ENCODE assay signal across 8 cellular contexts in the genomic region with DNA sequence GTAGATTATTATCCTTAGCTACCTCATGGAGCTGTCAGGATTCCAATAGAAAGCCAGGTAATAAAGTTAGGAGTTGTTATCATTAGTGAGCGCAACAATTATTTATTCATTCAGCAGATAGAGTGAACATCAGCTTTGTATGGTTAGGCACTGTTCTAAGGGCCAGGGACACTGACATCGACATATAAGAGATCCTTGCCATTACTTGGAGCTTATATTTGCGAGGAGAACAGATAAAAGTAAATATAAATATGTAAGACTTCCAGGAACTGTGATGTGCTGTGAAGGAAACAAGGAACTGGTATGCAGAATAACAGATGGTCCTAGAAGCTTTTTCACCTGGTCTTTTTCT. TPM values are rescaled to one million over a fixed set of nuclear protein-coding genes. Genes with fewer than 3 reads are reported as not detected.
DNase-seq lines count a peak whose midpoint lies in the region; ATAC-seq, FAIRE-seq and TF ChIP-seq lines count a peak whose summit lies in the region.

No MANE protein-coding gene starts in this region.

- BruUV-seq in HepG2 (replicated peaks; lab: Mats Ljungman, UMichigan) = no TSS peak

- peaks cover 68% of the 10 kb centered on the region for H3K4me1 Mint-ChIP-seq in activated CD8-positive, alpha-beta memory T cell treated with anti-CD3 and anti-CD28 coated beads, Interleukin-2, amount 10 ng/mL, durations not matched to agents 7 days and 5 days
- peaks cover 32% of the 10 kb centered on the region for H3K4me1 Mint-ChIP-seq in astrocyte (ENCODE audit: low read depth, unreplicated experiment)

- H3K4me2 ChIP-seq in astrocyte (ENCODE audit: low read length) = peak overlapping the region; percentile 91
- H3K4me2 ChIP-seq in HepG2 (ENCODE audit: low read depth, low read length) = peak overlapping the region; percentile 69

- in situ Hi-C loops in HepG2 (cut with HindIII; ENCODE audit: extremely low pct_ligation_motif_present, low pct_unique_long_range_greater_than_20kb) = no loop called here

- H2AFZ ChIP-seq in astrocyte (ENCODE audit: low read depth, low read length) (peak overlapping the region; percentile 91), HepG2 (ENCODE audit: low read length) (peak overlapping the region; percentile 72)

- TF ChIP-seq CTCF in astrocyte (IDR thresholded peaks at IDR 0.05; ENCODE audit: insufficient read depth, low read depth, low read length) = no peak
- no peak for TF ChIP-seq CTCF in HepG2 (CRISPR knock-in tag; IDR thresholded peaks at IDR 0.05)

- H3K4me3 ChIP-seq in astrocyte (ENCODE audit: insufficient read depth, low read depth, low read length) = peak overlapping the region; percentile 98
- peak overlapping the region; percentile 88 to 95 (median 95) for H3K4me3 ChIP-seq in HepG2 (replicated peaks in 1 of 3; ENCODE audit: insufficient read depth in 1 of 3, low read depth in 2 of 3, low read length in 3 of 3)
- H3K4me3 ChIP-seq in thymus (ENCODE audit: low read length) = peak overlapping the region; percentile 62

- H3K9ac ChIP-seq in astrocyte (ENCODE audit: low read length) (peak overlapping the region; percentile 96), HepG2 (ENCODE audit: insufficient read depth, low read depth, low read length) (peak overlapping the region; percentile 99)

- TF ChIP-seq RAD21 in HepG2 (CRISPR knock-in tag; IDR thresholded peaks at IDR 0.05) = no peak

- intact Hi-C loops in HepG2 (cut with micrococcal nuclease; ENCODE audit: unreplicated experiment) = loop anchor here (2.0 to 5.0 kb wide), 2 partner anchors 60 to 1212 kb away; no protein-coding TSS in a partner anchor

- H3K9me3 ChIP-seq in astrocyte (ENCODE audit: insufficient read depth, low read depth, low read length) (no peaks in the 10 kb centered on the region), HepG2 (ENCODE audit: low read length) (no peaks in the 10 kb centered on the region), thymus (ENCODE audit: control insufficient read depth) (no peaks in the 10 kb centered on the region)

- H3K27me3 Mint-ChIP-seq in activated CD8-positive, alpha-beta memory T cell treated with anti-CD3 and anti-CD28 coated beads, Interleukin-2, amount 10 ng/mL, durations not matched to agents 7 days and 5 days = no peaks in the 10 kb centered on the region
- no peaks in the 10 kb centered on the region for H3K27me3 Mint-ChIP-seq in astrocyte (ENCODE audit: low read depth, unreplicated experiment)

- peaks cover 25% of the 10 kb centered on the region for H3K36me3 Mint-ChIP-seq in activated CD8-positive, alpha-beta memory T cell treated with anti-CD3 and anti-CD28 coated beads, Interleukin-2, amount 10 ng/mL, durations not matched to agents 7 days and 5 days
- peaks cover 3% of the 10 kb centered on the region for H3K36me3 Mint-ChIP-seq in astrocyte (ENCODE audit: low read depth, unreplicated experiment)

- POLR2A ChIA-PET in HepG2 (lab: Yijun Ruan, JAX) = interaction anchor here (0.7 to 3.0 kb wide), 18 partner anchors 10 to 472 kb away, joined by 3 to 75 read pairs (median 5); a partner anchor contains a TSS

- H3K4me3 Mint-ChIP-seq in activated CD8-positive, alpha-beta memory T cell treated with anti-CD3 and anti-CD28 coated beads, Interleukin-2, amount 10 ng/mL, durations not matched to agents 7 days and 5 days = peak overlapping the region; percentile 81
- peak overlapping the region; percentile 99 for H3K4me3 Mint-ChIP-seq in astrocyte (ENCODE audit: unreplicated experiment)

- H3K36me3 ChIP-seq in astrocyte (ENCODE audit: insufficient read depth, low read length) (peaks cover 16% of the 10 kb centered on the region), HepG2 (replicated peaks in 1 of 2; ENCODE audit: control insufficient read depth in 1 of 2, insufficient read depth in 2 of 2, low read length in 2 of 2) (peaks cover 6 to 13% of the 10 kb centered on the region in 2 experiments; a peak in 4 of 5 replicates), thymus (ENCODE audit: control insufficient read depth, insufficient read depth) (peaks cover 13% of the 10 kb centered on the region)

- H3K27ac Mint-ChIP-seq in activated CD8-positive, alpha-beta memory T cell treated with anti-CD3 and anti-CD28 coated beads, Interleukin-2, amount 10 ng/mL, durations not matched to agents 7 days and 5 days = peak overlapping the region; percentile 99
- H3K27ac Mint-ChIP-seq in astrocyte (ENCODE audit: unreplicated experiment) = peak overlapping the region; percentile 96

- CTCF ChIA-PET in activated CD8-positive, alpha-beta memory T cell treated with anti-CD3 and anti-CD28 coated beads, Interleukin-2, amount 10 ng/mL, durations not matched to agents 7 days and 5 days (lab: Charles Lee) = interaction anchor here (1.0 to 2.4 kb wide), 10 partner anchors 9 to 472 kb away, joined by 3 to 19 read pairs (median 4); a partner anchor contains a TSS
- CTCF ChIA-PET in HepG2 (lab: Yijun Ruan, JAX; ENCODE audit: low intra/inter-chr PET ratio, low total read pairs) = no interaction called here

- ATAC-seq in activated CD8-positive, alpha-beta memory T cell treated with anti-CD3 and anti-CD28 coated beads, Interleukin-2, amount 10 ng/mL, durations not matched to agents 7 days and 5 days = no peak
- ATAC-seq in HepG2 (no peak), GM18873 (IDR thresholded peaks at IDR 0.05; ENCODE audit: low FRiP score, unreplicated experiment) (no peak)

- H3K4me1 ChIP-seq in astrocyte (ENCODE audit: insufficient read depth, low read length) (peaks cover 30% of the 10 kb centered on the region), HepG2 (ENCODE audit: insufficient read depth, low read length) (peaks cover 66% of the 10 kb centered on the region), thymus (ENCODE audit: control insufficient read depth, insufficient read depth, low read length) (peaks cover 33% of the 10 kb centered on the region)

- no peak for TF ChIP-seq EP300 in HepG2 (IDR thresholded peaks at IDR 0.05; ENCODE audit: low read depth in 2 of 2, low read length in 2 of 2)
- TF ChIP-seq EP300 in HepG2 (CRISPR knock-in tag; IDR thresholded peaks at IDR 0.05; ENCODE audit: borderline replicate concordance) = no peak

- H4K20me1 ChIP-seq in astrocyte (ENCODE audit: insufficient read depth, low read length) (peaks cover 31% of the 10 kb centered on the region), HepG2 (ENCODE audit: insufficient read depth, low read length) (no peaks in the 10 kb centered on the region)

- TF ChIP-seq POLR2A in HepG2 (IDR thresholded peaks at IDR 0.05; ENCODE audit: insufficient read depth in 1 of 2, low read depth in 2 of 2, low read length in 2 of 2) = no peak

- WGBS in HepG2 (ENCODE audit: low lambda C conversion rate) = 0% methylated on average over 3 of the region's 3 CpGs
- 5% methylated on average over 3 of the region's 3 CpGs for WGBS in thymus

- H3K27me3 ChIP-seq in astrocyte (ENCODE audit: insufficient read depth, low read length) (no peaks in the 10 kb centered on the region), HepG2 (ENCODE audit: control insufficient read depth in 1 of 2, insufficient read depth in 2 of 2, low read length in 2 of 2) (no peaks in the 10 kb centered on the region; a peak in 1 of 5 replicates), thymus (ENCODE audit: control insufficient read depth, insufficient read depth) (no peaks in the 10 kb centered on the region)

- H3K27ac ChIP-seq in astrocyte (ENCODE audit: low read depth, low read length) (peak overlapping the region; percentile 95), HepG2 (ENCODE audit: extremely low read length, insufficient read depth, low read length) (peak overlapping the region; percentile 70), thymus (ENCODE audit: low read depth) (no peak overlapping the region)

- H3K79me2 ChIP-seq in astrocyte (ENCODE audit: insufficient read depth, low read length) (peaks cover 84% of the 10 kb centered on the region), HepG2 (ENCODE audit: insufficient read depth, low read length) (peaks cover 69% of the 10 kb centered on the region)

- FAIRE-seq in astrocyte (lab: Jason Lieb, UNC) = no peak
- FAIRE-seq in HepG2 (lab: Jason Lieb, UNC) = no peak

- no peaks in the 10 kb centered on the region for H3K9me3 Mint-ChIP-seq in activated CD8-positive, alpha-beta memory T cell treated with anti-CD3 and anti-CD28 coated beads, Interleukin-2, amount 10 ng/mL, durations not matched to agents 7 days and 5 days (ENCODE audit: low read depth)
- H3K9me3 Mint-ChIP-seq in astrocyte (ENCODE audit: unreplicated experiment) = no peaks in the 10 kb centered on the region

- DNase-seq in activated CD8-positive, alpha-beta memory T cell treated with anti-CD3 and anti-CD28 coated beads, Interleukin-2, amount 10 ng/mL, durations not matched to agents 7 days and 5 days = no peak
- no peak for DNase-seq in activated CD8-positive, alpha-beta memory T cell treated with anti-CD3 and anti-CD28 coated beads, Interleukin-2, amount 50 U/mL, for 4 hours
- DNase-seq in astrocyte (ENCODE audit: low read depth) = no peak
- no peak for DNase-seq in HepG2 (ENCODE audit: low spot score)
- DNase-seq in MV-4-11 (lab: John Stamatoyannopoulos, UW) = no peak
- no peak for DNase-seq in NCI-H345 treated with DMSO at 0.1 percent for 48 hours (lab: John Stamatoyannopoulos, UW; ENCODE audit: unreplicated experiment)

RNA-seq across cellular contexts. Expression of a gene that starts 0.5 kb away (rescaled TPM):
- total RNA-seq in activated CD8-positive, alpha-beta memory T cell treated with anti-CD3 and anti-CD28 coated beads, Interleukin-2, amount 10 ng/mL, durations not matched to agents 7 days and 5 days = 10 to 100 TPM; 16.5 to 18.9 TPM
- total RNA-seq in astrocyte (8.4 and 9.5 TPM in 2 replicates), HepG2 (2016; rRNA removed; fragmentation: Illumina TruSeq; extraction: Trizol) (19.4 and 28.7 TPM in 2 replicates)
- 9.0 and 9.3 TPM in 2 replicates for total RNA-seq in HepG2 (2016; cell fraction: cytosol; rRNA removed; fragmentation: Illumina TruSeq; extraction: Trizol; ENCODE audit: low read depth)
- 20.1 and 30.7 TPM in 2 replicates for total RNA-seq in HepG2 (2016; cell fraction: insoluble cytoplasmic fraction; rRNA removed; fragmentation: Illumina TruSeq; extraction: Trizol)
- total RNA-seq in HepG2 (2016; cell fraction: membrane; rRNA removed; fragmentation: Illumina TruSeq; extraction: Trizol) = 15.0 and 16.0 TPM in 2 replicates
- 8.0 and 8.6 TPM in 2 replicates for total RNA-seq in HepG2 (2016; cell fraction: nucleus; rRNA removed; fragmentation: Illumina TruSeq; extraction: Trizol)
- polyA plus RNA-seq in HepG2 (2011; rRNA removed) (2.8 and 5.1 TPM in 2 replicates), thymus (18.3 TPM)
- polyA plus RNA-seq in HepG2 (2011; cell fraction: cytosol; rRNA removed) = 1.7 and 2.5 TPM in 2 replicates
- polyA plus RNA-seq in HepG2 (2011; cell fraction: nucleus; rRNA removed) = 1.0 and 1.2 TPM in 2 replicates
- 6.7 and 14.3 TPM in 2 replicates for polyA plus RNA-seq in HepG2 (2012)
- polyA plus RNA-seq in HepG2 (2016; cell fraction: cytosol; fragmentation: Illumina TruSeq; extraction: Trizol; ENCODE audit: low read depth) = 11.3 and 14.2 TPM in 2 replicates
- 33.0 and 38.8 TPM in 2 replicates for polyA plus RNA-seq in HepG2 (2016; cell fraction: insoluble cytoplasmic fraction; fragmentation: Illumina TruSeq; extraction: Trizol; ENCODE audit: low read depth)
- 15.2 and 17.8 TPM in 2 replicates for polyA plus RNA-seq in HepG2 (2016; cell fraction: membrane; fragmentation: Illumina TruSeq; extraction: Trizol; ENCODE audit: low read depth)
- 12.2 and 14.0 TPM in 2 replicates for polyA plus RNA-seq in HepG2 (2016; cell fraction: nucleus; fragmentation: Illumina TruSeq; extraction: Trizol; ENCODE audit: insufficient read depth, low read depth)
- 1.8 and 3.7 TPM in 2 replicates for polyA minus RNA-seq in HepG2 (2011; rRNA and poly(A)+ RNA removed; ENCODE audit: low replicate concordance)
- 1.1 and 1.2 TPM in 2 replicates for polyA minus RNA-seq in HepG2 (2011; cell fraction: cytosol; rRNA and poly(A)+ RNA removed)
- 6.7 and 7.2 TPM in 2 replicates for polyA minus RNA-seq in HepG2 (2011; cell fraction: nucleus; rRNA and poly(A)+ RNA removed)

RNA-seq across cellular contexts. Expression of a gene that starts 0.7 kb away (rescaled TPM):
- 10 to 100 TPM; 36.0 to 39.5 TPM for total RNA-seq in activated CD8-positive, alpha-beta memory T cell treated with anti-CD3 and anti-CD28 coated beads, Interleukin-2, amount 10 ng/mL, durations not matched to agents 7 days and 5 days
- total RNA-seq in astrocyte (28.2 and 33.6 TPM in 2 replicates), HepG2 (2016; rRNA removed; fragmentation: Illumina TruSeq; extraction: Trizol) (19.2 and 24.1 TPM in 2 replicates)
- total RNA-seq in HepG2 (2016; cell fraction: cytosol; rRNA removed; fragmentation: Illumina TruSeq; extraction: Trizol; ENCODE audit: low read depth) = 3.7 and 5.6 TPM in 2 replicates
- total RNA-seq in HepG2 (2016; cell fraction: insoluble cytoplasmic fraction; rRNA removed; fragmentation: Illumina TruSeq; extraction: Trizol) = 17.3 and 22.5 TPM in 2 replicates
- total RNA-seq in HepG2 (2016; cell fraction: membrane; rRNA removed; fragmentation: Illumina TruSeq; extraction: Trizol) = 5.4 and 7.1 TPM in 2 replicates
- 29.8 and 32.0 TPM in 2 replicates for total RNA-seq in HepG2 (2016; cell fraction: nucleus; rRNA removed; fragmentation: Illumina TruSeq; extraction: Trizol)
- polyA plus RNA-seq in HepG2 (2011; rRNA removed) (9.4 and 13.5 TPM in 2 replicates), thymus (32.8 TPM)
- 5.6 and 7.4 TPM in 2 replicates for polyA plus RNA-seq in HepG2 (2011; cell fraction: cytosol; rRNA removed)
- 40.8 and 46.3 TPM in 2 replicates for polyA plus RNA-seq in HepG2 (2011; cell fraction: nucleus; rRNA removed)
- polyA plus RNA-seq in HepG2 (2012) = 20.6 and 22.0 TPM in 2 replicates
- polyA plus RNA-seq in HepG2 (2016; cell fraction: cytosol; fragmentation: Illumina TruSeq; extraction: Trizol; ENCODE audit: low read depth) = 0.59 and 0.94 TPM in 2 replicates
- 13.8 and 16.6 TPM in 2 replicates for polyA plus RNA-seq in HepG2 (2016; cell fraction: insoluble cytoplasmic fraction; fragmentation: Illumina TruSeq; extraction: Trizol; ENCODE audit: low read depth)
- polyA plus RNA-seq in HepG2 (2016; cell fraction: membrane; fragmentation: Illumina TruSeq; extraction: Trizol; ENCODE audit: low read depth) = 1.5 and 1.9 TPM in 2 replicates
- 38.7 and 40.3 TPM in 2 replicates for polyA plus RNA-seq in HepG2 (2016; cell fraction: nucleus; fragmentation: Illumina TruSeq; extraction: Trizol; ENCODE audit: insufficient read depth, low read depth)
- polyA minus RNA-seq in HepG2 (2011; rRNA and poly(A)+ RNA removed; ENCODE audit: low replicate concordance) = 12.4 and 15.1 TPM in 2 replicates
- polyA minus RNA-seq in HepG2 (2011; cell fraction: cytosol; rRNA and poly(A)+ RNA removed) = 7.6 and 8.9 TPM in 2 replicates
- polyA minus RNA-seq in HepG2 (2011; cell fraction: nucleus; rRNA and poly(A)+ RNA removed) = 38.9 and 54.2 TPM in 2 replicates

RNA-seq across cellular contexts. Expression of a gene that starts 54.2 kb away (rescaled TPM):
- total RNA-seq in activated CD8-positive, alpha-beta memory T cell treated with anti-CD3 and anti-CD28 coated beads, Interleukin-2, amount 10 ng/mL, durations not matched to agents 7 days and 5 days = 10 to 100 TPM; 27.6 to 31.8 TPM
- total RNA-seq in astrocyte (76.7 and 79.2 TPM in 2 replicates), HepG2 (2016; rRNA removed; fragmentation: Illumina TruSeq; extraction: Trizol) (25.9 and 50.5 TPM in 2 replicates)
- 3.9 and 4.2 TPM in 2 replicates for total RNA-seq in HepG2 (2016; cell fraction: cytosol; rRNA removed; fragmentation: Illumina TruSeq; extraction: Trizol; ENCODE audit: low read depth)
- 26.3 and 51.3 TPM in 2 replicates for total RNA-seq in HepG2 (2016; cell fraction: insoluble cytoplasmic fraction; rRNA removed; fragmentation: Illumina TruSeq; extraction: Trizol)
- total RNA-seq in HepG2 (2016; cell fraction: membrane; rRNA removed; fragmentation: Illumina TruSeq; extraction: Trizol) = 14.0 TPM in 2 replicates
- 52.0 and 59.4 TPM in 2 replicates for total RNA-seq in HepG2 (2016; cell fraction: nucleus; rRNA removed; fragmentation: Illumina TruSeq; extraction: Trizol)
- polyA plus RNA-seq in HepG2 (2011; rRNA removed) (48.9 and 57.4 TPM in 2 replicates), thymus (50.4 TPM)
- 50.3 and 50.5 TPM in 2 replicates for polyA plus RNA-seq in HepG2 (2011; cell fraction: cytosol; rRNA removed)
- polyA plus RNA-seq in HepG2 (2011; cell fraction: nucleus; rRNA removed) = 72.5 and 76.8 TPM in 2 replicates
- polyA plus RNA-seq in HepG2 (2012) = 33.1 and 37.6 TPM in 2 replicates
- 3.5 and 3.6 TPM in 2 replicates for polyA plus RNA-seq in HepG2 (2016; cell fraction: cytosol; fragmentation: Illumina TruSeq; extraction: Trizol; ENCODE audit: low read depth)
- 24.2 and 24.5 TPM in 2 replicates for polyA plus RNA-seq in HepG2 (2016; cell fraction: insoluble cytoplasmic fraction; fragmentation: Illumina TruSeq; extraction: Trizol; ENCODE audit: low read depth)
- polyA plus RNA-seq in HepG2 (2016; cell fraction: membrane; fragmentation: Illumina TruSeq; extraction: Trizol; ENCODE audit: low read depth) = 8.3 and 8.4 TPM in 2 replicates
- 80.8 and 88.2 TPM in 2 replicates for polyA plus RNA-seq in HepG2 (2016; cell fraction: nucleus; fragmentation: Illumina TruSeq; extraction: Trizol; ENCODE audit: insufficient read depth, low read depth)
- 77.4 and 114 TPM in 2 replicates for polyA minus RNA-seq in HepG2 (2011; rRNA and poly(A)+ RNA removed; ENCODE audit: low replicate concordance)
- polyA minus RNA-seq in HepG2 (2011; cell fraction: cytosol; rRNA and poly(A)+ RNA removed) = 30.1 and 30.2 TPM in 2 replicates
- polyA minus RNA-seq in HepG2 (2011; cell fraction: nucleus; rRNA and poly(A)+ RNA removed) = 31.3 and 32.3 TPM in 2 replicates

RNA-seq across cellular contexts. Expression of a gene that starts 54.4 kb away (rescaled TPM):
- 10 to 100 TPM; 15.2 to 19.7 TPM for total RNA-seq in activated CD8-positive, alpha-beta memory T cell treated with anti-CD3 and anti-CD28 coated beads, Interleukin-2, amount 10 ng/mL, durations not matched to agents 7 days and 5 days
- 10.3 TPM in 2 replicates for total RNA-seq in astrocyte
- 24.1 and 32.0 TPM in 2 replicates for total RNA-seq in HepG2 (2016; rRNA removed; fragmentation: Illumina TruSeq; extraction: Trizol)
- total RNA-seq in HepG2 (2016; cell fraction: cytosol; rRNA removed; fragmentation: Illumina TruSeq; extraction: Trizol; ENCODE audit: low read depth) = 11.2 and 11.5 TPM in 2 replicates
- 26.4 and 35.5 TPM in 2 replicates for total RNA-seq in HepG2 (2016; cell fraction: insoluble cytoplasmic fraction; rRNA removed; fragmentation: Illumina TruSeq; extraction: Trizol)
- 22.7 TPM in 2 replicates for total RNA-seq in HepG2 (2016; cell fraction: membrane; rRNA removed; fragmentation: Illumina TruSeq; extraction: Trizol)
- 7.9 and 10.8 TPM in 2 replicates for total RNA-seq in HepG2 (2016; cell fraction: nucleus; rRNA removed; fragmentation: Illumina TruSeq; extraction: Trizol)
- 13.3 and 15.8 TPM in 2 replicates for polyA plus RNA-seq in HepG2 (2011; rRNA removed)
- polyA plus RNA-seq in HepG2 (2011; cell fraction: cytosol; rRNA removed) = 12.6 and 17.4 TPM in 2 replicates
- polyA plus RNA-seq in HepG2 (2011; cell fraction: nucleus; rRNA removed) = 4.0 and 4.7 TPM in 2 replicates
- polyA plus RNA-seq in HepG2 (2012) = 17.8 and 18.8 TPM in 2 replicates
- 9.9 and 12.4 TPM in 2 replicates for polyA plus RNA-seq in HepG2 (2016; cell fraction: cytosol; fragmentation: Illumina TruSeq; extraction: Trizol; ENCODE audit: low read depth)
- 30.7 and 33.5 TPM in 2 replicates for polyA plus RNA-seq in HepG2 (2016; cell fraction: insoluble cytoplasmic fraction; fragmentation: Illumina TruSeq; extraction: Trizol; ENCODE audit: low read depth)
- 19.0 and 19.4 TPM in 2 replicates for polyA plus RNA-seq in HepG2 (2016; cell fraction: membrane; fragmentation: Illumina TruSeq; extraction: Trizol; ENCODE audit: low read depth)
- 14.4 and 14.5 TPM in 2 replicates for polyA plus RNA-seq in HepG2 (2016; cell fraction: nucleus; fragmentation: Illumina TruSeq; extraction: Trizol; ENCODE audit: insufficient read depth, low read depth)
- polyA minus RNA-seq in HepG2 (2011; rRNA and poly(A)+ RNA removed; ENCODE audit: low replicate concordance) = 7.0 and 13.0 TPM in 2 replicates
- 7.3 and 8.8 TPM in 2 replicates for polyA minus RNA-seq in HepG2 (2011; cell fraction: cytosol; rRNA and poly(A)+ RNA removed)
- polyA minus RNA-seq in HepG2 (2011; cell fraction: nucleus; rRNA and poly(A)+ RNA removed) = 3.0 and 5.8 TPM in 2 replicates
- 10.8 TPM for polyA plus RNA-seq in thymus
